Comparison of ENCODE assay signal across 8 cellular contexts in the genomic region with DNA sequence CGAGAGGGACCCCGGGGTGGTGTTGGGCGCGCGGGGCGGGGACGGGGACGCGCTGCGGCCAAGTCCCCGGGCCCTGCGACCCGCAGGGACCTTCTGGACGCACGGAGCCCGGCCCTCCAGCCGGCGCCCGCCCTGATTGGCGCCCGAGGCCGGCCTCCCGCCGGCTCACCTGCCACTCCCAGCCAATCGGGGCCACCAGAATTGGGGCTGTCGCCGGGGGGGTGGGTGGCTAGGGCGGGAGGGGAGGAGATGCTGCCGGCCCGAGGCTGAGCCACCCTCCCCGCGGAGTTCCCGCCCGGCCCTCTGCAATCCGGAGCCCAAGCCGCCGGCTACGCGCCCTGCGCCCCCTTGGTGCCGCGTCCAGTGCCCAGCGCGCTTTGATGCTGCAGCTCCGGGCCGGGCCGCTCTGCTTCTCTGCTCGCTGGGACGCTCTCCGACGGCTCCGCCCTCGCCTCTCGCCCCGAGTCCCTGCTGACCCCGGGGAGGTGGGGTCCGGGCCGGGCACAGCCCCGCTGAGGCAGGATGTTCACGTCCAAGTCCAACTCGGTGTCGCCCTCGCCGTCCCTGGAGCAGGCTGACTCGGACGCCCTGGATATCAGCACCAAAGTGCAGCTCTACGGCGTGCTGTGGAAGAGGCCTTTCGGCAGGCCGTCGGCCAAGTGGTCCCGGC. TPM values are rescaled to one million over a fixed set of nuclear protein-coding genes. Genes with fewer than 3 reads are reported as not detected.
A peak's percentile ranks its signal among the peaks of the same experiment; 100 is the strongest.
DNase-seq lines count a peak whose midpoint lies in the region; ATAC-seq, FAIRE-seq and TF ChIP-seq lines count a peak whose summit lies in the region.

A gene (plus strand): TSS at position 285 of the 670 bp plus-strand sequence. CDS start 238 bp downstream, at position 523.

- H3K9me2 ChIP-seq in PC-3 (replicated peaks; ENCODE audit: low read length) = no peaks in the 10 kb centered on the region

- H3K9me3 ChIP-seq in PC-3 (ENCODE audit: low read length) = no peaks in the 10 kb centered on the region
- H3K9me3 ChIP-seq in pancreas = no peaks in the 10 kb centered on the region

- peak within 1 kb of the TSS; percentile 61 for H2AFZ ChIP-seq in PC-3 (ENCODE audit: low read length)

- WGBS in pancreas, 2 donors = 1% methylated on average over 51 to 72 of the region's 72 CpGs

- H3K79me2 ChIP-seq in PC-3 (ENCODE audit: low read length) = no peaks in the 10 kb centered on the region

- H3K27ac ChIP-seq in PC-3 (ENCODE audit: low read length) (no peak within 1 kb of the TSS), pancreas (no peak within 1 kb of the TSS)

- intact Hi-C loops in PC-3 (cut with micrococcal nuclease) = no loop called here
- intact Hi-C loops in Right ventricle myocardium inferior (cut with DNase I) = no loop called here
- intact Hi-C loops in pancreas (cut with DNase I) = no loop called here

- H3K4me1 ChIP-seq in PC-3 (ENCODE audit: insufficient read depth, low read length) (peaks cover 4% of the 10 kb centered on the region; the same call in 1 of the 2 replicates), pancreas (peaks cover 0 to 5% (median 0%) of the 10 kb centered on the region in 3 donors)

- no TSS peak for BruUV-seq in PC-3 (replicated peaks; lab: Mats Ljungman, UMichigan)

- H3K36me3 Mint-ChIP-seq in stimulated activated effector memory CD8-positive, alpha-beta T cell treated with anti-CD3 and anti-CD28 coated beads, Interleukin-12 subunit alpha, Interleukin-12 subunit beta, amount 100 ng/mL, for 72 hours = no peaks in the 10 kb centered on the region

- FAIRE-seq in D721Med (lab: Jason Lieb, UNC) (no peak), pancreas (lab: Jason Lieb, UNC) (no peak)

- no peaks in the 10 kb centered on the region for H3K9me3 Mint-ChIP-seq in stimulated activated effector memory CD8-positive, alpha-beta T cell treated with anti-CD3 and anti-CD28 coated beads, Interleukin-12 subunit alpha, Interleukin-12 subunit beta, amount 100 ng/mL, for 72 hours

- no peak within 1 kb of the TSS for H3K27ac Mint-ChIP-seq in stimulated activated effector memory CD8-positive, alpha-beta T cell treated with anti-CD3 and anti-CD28 coated beads, Interleukin-12 subunit alpha, Interleukin-12 subunit beta, amount 100 ng/mL, for 72 hours

- no peaks in the 10 kb centered on the region for H3K36me3 ChIP-seq in PC-3 (ENCODE audit: low read depth, low read length)
- no peaks in the 10 kb centered on the region for H3K36me3 ChIP-seq in pancreas

- peaks cover 54% of the 10 kb centered on the region for H3K27me3 ChIP-seq in PC-3 (ENCODE audit: low read length)
- peaks cover 0 to 11% (median 0%) of the 10 kb centered on the region in 4 donors for H3K27me3 ChIP-seq in pancreas

- no peak for TF ChIP-seq CTCF in D721Med (IDR thresholded peaks at IDR 0.05; ENCODE audit: insufficient read depth, missing control alignments)
- TF ChIP-seq CTCF in PC-3 (conservative IDR thresholded peaks at IDR 0.05; ENCODE audit: low read depth, low read length) = no peak
- TF ChIP-seq CTCF in pancreas (IDR thresholded peaks at IDR 0.05) = no peak

- H3F3A ChIP-seq in PC-3 (ENCODE audit: low read length, unreplicated experiment) = no peaks in the 10 kb centered on the region

- CTCF ChIA-PET in PC-3 (lab: Charles Lee) = no interaction called here

- no peak within 1 kb of the TSS for H3K9ac ChIP-seq in PC-3 (ENCODE audit: low read length)

- H4K20me1 ChIP-seq in PC-3 (ENCODE audit: low read length) = no peaks in the 10 kb centered on the region

- H3K4me3 ChIP-seq in PC-3 (ENCODE audit: low read length) (peak within 1 kb of the TSS; percentile 67), pancreas (peak within 1 kb of the TSS; percentile 4 to 44 (median 25))

- ATAC-seq in PC-3 (peak; percentile 66), Right ventricle myocardium inferior (peak; percentile 33), pancreas (peak; percentile 59 to 86 (median 72)), GM18861 (IDR thresholded peaks at IDR 0.05; ENCODE audit: unreplicated experiment) (no peak)
- no peak for ATAC-seq in stimulated activated effector memory CD8-positive, alpha-beta T cell treated with anti-CD3 and anti-CD28 coated beads, Interleukin-12 subunit alpha, Interleukin-12 subunit beta, amount 100 ng/mL, for 72 hours

- no peak within 1 kb of the TSS for H3K4me3 Mint-ChIP-seq in stimulated activated effector memory CD8-positive, alpha-beta T cell treated with anti-CD3 and anti-CD28 coated beads, Interleukin-12 subunit alpha, Interleukin-12 subunit beta, amount 100 ng/mL, for 72 hours

- H3K4me1 Mint-ChIP-seq in stimulated activated effector memory CD8-positive, alpha-beta T cell treated with anti-CD3 and anti-CD28 coated beads, Interleukin-12 subunit alpha, Interleukin-12 subunit beta, amount 100 ng/mL, for 72 hours = no peaks in the 10 kb centered on the region

- peak within 1 kb of the TSS; percentile 84 for H3K4me2 ChIP-seq in PC-3 (ENCODE audit: low read length)

- POLR2A ChIA-PET in PC-3 (lab: Charles Lee; ENCODE audit: unreplicated experiment) = no interaction called here

- DNase-seq in D721Med (ENCODE audit: insufficient read length, low spot score) (peak; percentile 66), PC-3 (peak; percentile 56), Right ventricle myocardium inferior (ENCODE audit: missing footprints) (no peak), pancreas (peak in 3 of 6 donors; percentile 21 to 82 (median 70)), NCI-H128 (lab: John Stamatoyannopoulos, UW; ENCODE audit: unreplicated experiment) (no peak)
- no peak for DNase-seq in NK-92 treated with Interleukin-12 subunit alpha and Interleukin-12 subunit beta, amount 100 ng/mL, for 24 hours (lab: John Stamatoyannopoulos, UW)
- no peak for DNase-seq in stimulated activated effector memory CD8-positive, alpha-beta T cell treated with anti-CD3 and anti-CD28 coated beads, Interleukin-12 subunit alpha, Interleukin-12 subunit beta, amount 100 ng/mL, for 72 hours (ENCODE audit: low spot score in 2 of 2)

RNA-seq across cellular contexts. Expression of the gene that starts here (rescaled TPM):
- 0.15 and 0.35 TPM in 2 replicates for total RNA-seq in PC-3 (2014; rRNA removed)
- 0.32 TPM for total RNA-seq in Right ventricle myocardium inferior
- total RNA-seq in pancreas = under 1 TPM in 4 of 6 donors, not detected in 2; 0.03 to 0.12 (median 0.06) TPM
- under 1 TPM; 0.07 to 0.19 TPM for polyA plus RNA-seq in pancreas

Comparison
In these comparisons a context has a peak if more than half of its experiments do, and no peak if none do; other contexts are left out.
1. Peak in DNase-seq, ATAC-seq, H3K4me3 ChIP-seq and H3K4me2 ChIP-seq in PC-3; RNA of the gene not detected or under 1 TPM.
2. Peak in ATAC-seq in Right ventricle myocardium inferior; RNA of the gene not detected or under 1 TPM.
3. Peak in ATAC-seq and H3K4me3 ChIP-seq in pancreas; RNA of the gene not detected or under 1 TPM.